In the genomic region with DNA sequence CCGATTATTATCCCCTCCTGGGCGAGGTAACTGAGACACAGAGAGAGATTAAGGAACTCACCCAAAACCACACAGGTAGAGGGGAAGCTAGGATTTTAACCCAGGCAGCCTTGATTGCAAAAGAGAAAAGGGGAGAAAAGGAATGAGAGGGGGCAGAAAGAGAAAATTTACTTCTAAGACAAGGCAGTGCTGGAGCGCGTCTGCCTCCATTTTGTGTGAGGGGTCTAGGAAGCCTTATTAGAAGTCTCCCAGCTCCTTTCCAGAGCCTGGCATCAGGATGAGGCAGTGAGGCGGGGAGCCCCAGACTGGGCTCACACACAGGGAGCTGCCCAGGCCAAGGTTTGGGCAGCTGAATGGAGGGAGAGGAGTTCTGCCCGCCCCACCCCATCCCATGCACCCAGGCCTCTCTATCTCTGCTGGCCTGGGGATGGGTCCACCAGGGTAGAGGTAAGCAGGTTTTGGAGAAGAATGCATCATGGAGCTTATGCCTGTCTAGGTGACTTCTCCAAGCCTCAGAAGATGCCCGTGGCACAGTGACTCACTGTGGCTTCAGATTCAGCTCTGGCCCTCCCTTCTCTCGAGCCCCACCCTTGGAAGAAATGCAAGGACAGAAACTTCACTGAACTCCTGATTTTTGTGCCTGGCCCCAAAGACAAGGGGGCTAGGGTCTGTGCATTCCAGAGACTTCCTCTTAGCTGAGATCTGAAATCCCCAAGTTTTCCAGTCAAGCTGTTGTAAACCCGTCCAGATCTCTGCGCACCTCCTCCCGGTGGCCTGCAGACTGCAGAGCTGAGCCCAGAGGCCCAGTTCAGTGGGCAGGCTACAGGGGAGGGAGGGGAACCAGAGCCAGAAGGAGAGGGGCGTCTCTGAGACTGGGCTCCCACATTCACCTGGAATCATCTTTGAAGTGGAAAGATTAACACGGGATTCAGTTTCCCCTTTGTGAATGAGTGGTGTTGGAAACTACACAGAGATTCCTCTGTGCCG, we compare ENCODE assay signal across 1 cellular context.
TF ChIP-seq lines count a peak whose summit lies in the region.

No MANE protein-coding gene starts in this region.

TF ChIP-seq in HCT116, 20 proteins besides CTCF, POLR2A, EP300 and RAD21 (continued from another document):
- TF ChIP-seq, protein P1, sequence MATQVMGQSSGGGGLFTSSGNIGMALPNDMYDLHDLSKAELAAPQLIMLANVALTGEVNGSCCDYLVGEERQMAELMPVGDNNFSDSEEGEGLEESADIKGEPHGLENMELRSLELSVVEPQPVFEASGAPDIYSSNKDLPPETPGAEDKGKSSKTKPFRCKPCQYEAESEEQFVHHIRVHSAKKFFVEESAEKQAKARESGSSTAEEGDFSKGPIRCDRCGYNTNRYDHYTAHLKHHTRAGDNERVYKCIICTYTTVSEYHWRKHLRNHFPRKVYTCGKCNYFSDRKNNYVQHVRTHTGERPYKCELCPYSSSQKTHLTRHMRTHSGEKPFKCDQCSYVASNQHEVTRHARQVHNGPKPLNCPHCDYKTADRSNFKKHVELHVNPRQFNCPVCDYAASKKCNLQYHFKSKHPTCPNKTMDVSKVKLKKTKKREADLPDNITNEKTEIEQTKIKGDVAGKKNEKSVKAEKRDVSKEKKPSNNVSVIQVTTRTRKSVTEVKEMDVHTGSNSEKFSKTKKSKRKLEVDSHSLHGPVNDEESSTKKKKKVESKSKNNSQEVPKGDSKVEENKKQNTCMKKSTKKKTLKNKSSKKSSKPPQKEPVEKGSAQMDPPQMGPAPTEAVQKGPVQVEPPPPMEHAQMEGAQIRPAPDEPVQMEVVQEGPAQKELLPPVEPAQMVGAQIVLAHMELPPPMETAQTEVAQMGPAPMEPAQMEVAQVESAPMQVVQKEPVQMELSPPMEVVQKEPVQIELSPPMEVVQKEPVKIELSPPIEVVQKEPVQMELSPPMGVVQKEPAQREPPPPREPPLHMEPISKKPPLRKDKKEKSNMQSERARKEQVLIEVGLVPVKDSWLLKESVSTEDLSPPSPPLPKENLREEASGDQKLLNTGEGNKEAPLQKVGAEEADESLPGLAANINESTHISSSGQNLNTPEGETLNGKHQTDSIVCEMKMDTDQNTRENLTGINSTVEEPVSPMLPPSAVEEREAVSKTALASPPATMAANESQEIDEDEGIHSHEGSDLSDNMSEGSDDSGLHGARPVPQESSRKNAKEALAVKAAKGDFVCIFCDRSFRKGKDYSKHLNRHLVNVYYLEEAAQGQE (IDR thresholded peaks at IDR 0.05; ENCODE audit: low read depth): no peak
- no peak for TF ChIP-seq SIN3A (IDR thresholded peaks at IDR 0.05; ENCODE audit: low read depth)
- TF ChIP-seq SRF (IDR thresholded peaks at IDR 0.05; ENCODE audit: low read depth): no peak
- no peak for TF ChIP-seq EZH2 (IDR thresholded peaks at IDR 0.05)
- TF ChIP-seq YY1 (IDR thresholded peaks at IDR 0.05; ENCODE audit: extremely low read depth, insufficient replicate concordance, low read depth, low read length): no peak
- no peak for TF ChIP-seq POLR2AphosphoS5 (IDR thresholded peaks at IDR 0.05; ENCODE audit: low read depth, low read length)
- TF ChIP-seq ELF1 (IDR thresholded peaks at IDR 0.05; ENCODE audit: borderline replicate concordance, low read depth): no peak
- TF ChIP-seq EGR1 (IDR thresholded peaks at IDR 0.05; ENCODE audit: low read depth): no peak
- TF ChIP-seq CBX3 (IDR thresholded peaks at IDR 0.05; ENCODE audit: low read depth): no peak
- TF ChIP-seq, protein P2, sequence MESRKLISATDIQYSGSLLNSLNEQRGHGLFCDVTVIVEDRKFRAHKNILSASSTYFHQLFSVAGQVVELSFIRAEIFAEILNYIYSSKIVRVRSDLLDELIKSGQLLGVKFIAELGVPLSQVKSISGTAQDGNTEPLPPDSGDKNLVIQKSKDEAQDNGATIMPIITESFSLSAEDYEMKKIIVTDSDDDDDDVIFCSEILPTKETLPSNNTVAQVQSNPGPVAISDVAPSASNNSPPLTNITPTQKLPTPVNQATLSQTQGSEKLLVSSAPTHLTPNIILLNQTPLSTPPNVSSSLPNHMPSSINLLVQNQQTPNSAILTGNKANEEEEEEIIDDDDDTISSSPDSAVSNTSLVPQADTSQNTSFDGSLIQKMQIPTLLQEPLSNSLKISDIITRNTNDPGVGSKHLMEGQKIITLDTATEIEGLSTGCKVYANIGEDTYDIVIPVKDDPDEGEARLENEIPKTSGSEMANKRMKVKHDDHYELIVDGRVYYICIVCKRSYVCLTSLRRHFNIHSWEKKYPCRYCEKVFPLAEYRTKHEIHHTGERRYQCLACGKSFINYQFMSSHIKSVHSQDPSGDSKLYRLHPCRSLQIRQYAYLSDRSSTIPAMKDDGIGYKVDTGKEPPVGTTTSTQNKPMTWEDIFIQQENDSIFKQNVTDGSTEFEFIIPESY (IDR thresholded peaks at IDR 0.05; ENCODE audit: extremely low read depth, insufficient replicate concordance, low read length): no peak
- TF ChIP-seq CEBPB (IDR thresholded peaks at IDR 0.05; ENCODE audit: low read depth): no peak
- TF ChIP-seq SP1 (IDR thresholded peaks at IDR 0.05; ENCODE audit: low read depth): no peak
- TF ChIP-seq ZFX (IDR thresholded peaks at IDR 0.05): no peak
- TF ChIP-seq, protein P3, sequence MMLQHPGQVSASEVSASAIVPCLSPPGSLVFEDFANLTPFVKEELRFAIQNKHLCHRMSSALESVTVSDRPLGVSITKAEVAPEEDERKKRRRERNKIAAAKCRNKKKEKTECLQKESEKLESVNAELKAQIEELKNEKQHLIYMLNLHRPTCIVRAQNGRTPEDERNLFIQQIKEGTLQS (IDR thresholded peaks at IDR 0.05): no peak
TF ChIP-seq in HCT116: peak in this region for 0.
